In genomic region chr14:96042218-96042930, GRCh38 we compare ENCODE assay signal across 19 cellular contexts. TPM values are rescaled to one million over a fixed set of nuclear protein-coding genes. Genes with fewer than 3 reads are reported as not detected.
DNase-seq lines count a peak whose midpoint lies in the region; ATAC-seq and TF ChIP-seq lines count a peak whose summit lies in the region.
"Had no signal": no experiment of that assay in that cellular context is flagged by ENCODE, and none has a peak within 500 bp of the region (broad histone marks: within the 10 kb centered on the region; RNA-seq: fewer than 3 reads in every experiment).

No MANE protein-coding gene starts in this region.

- H3K27ac ChIP-seq in WERI-Rb-1 (no peak overlapping the region), smooth muscle cell (ENCODE audit: low read depth) (peak overlapping the region; percentile 81), transverse colon (no peak overlapping the region)
- H3K27ac ChIP-seq: ascending aorta, psoas muscle had no signal

- WGBS in smooth muscle cell (ENCODE audit: low lambda C conversion rate): 22% methylated on average over 4 of the region's 4 CpGs
- WGBS in transverse colon (ENCODE audit: low coverage in 1 of 2), 2 donors: 48% methylated on average over 4 of the region's 4 CpGs; no CpG with 5 or more reads in 1 of the 2 donors

- peaks cover 72% of the 10 kb centered on the region for H4K20me1 ChIP-seq in smooth muscle cell (ENCODE audit: low read depth)

- peaks cover 61% of the 10 kb centered on the region for H3K79me2 ChIP-seq in smooth muscle cell (ENCODE audit: low read depth)

- peaks cover 7% of the 10 kb centered on the region for H3F3A ChIP-seq in smooth muscle cell (ENCODE audit: low read depth)

- peaks cover 7% of the 10 kb centered on the region for H3K4me1 Mint-ChIP-seq in T-helper 2 cell treated with Interferon-gamma antibody and Interleukin-4, amounts not matched to agents 5 μg/mL and 100 μg/mL, for 36 hours (ENCODE audit: low read depth)

- no peak for ATAC-seq in GM19035 (IDR thresholded peaks at IDR 0.05; ENCODE audit: unreplicated experiment)
- ATAC-seq: GM12878; naive thymus-derived CD8-positive, alpha-beta T cell; psoas muscle had no signal

- H3K9me3 Mint-ChIP-seq in T-helper 2 cell treated with Interferon-gamma antibody and Interleukin-4, amounts not matched to agents 5 μg/mL and 100 μg/mL, for 36 hours: no peaks in the 10 kb centered on the region
- H3K9me3 Mint-ChIP-seq: CD8-positive, alpha-beta memory T cell had no signal

- H3K9ac ChIP-seq in smooth muscle cell (ENCODE audit: low read depth): no peak overlapping the region

- H2AFZ ChIP-seq in smooth muscle cell (ENCODE audit: low read depth): no peak overlapping the region

- no peak overlapping the region for H3K4me3 ChIP-seq in WERI-Rb-1 (ENCODE audit: low read depth, low read length)
- H3K4me3 ChIP-seq in fibroblast of the aortic adventitia (ENCODE audit: low read depth, low read length): no peak overlapping the region
- H3K4me3 ChIP-seq in smooth muscle cell: no peak overlapping the region
- H3K4me3 ChIP-seq in transverse colon: no peak overlapping the region
- H3K4me3 ChIP-seq: ascending aorta, GM12878, lung, psoas muscle had no signal

- in situ Hi-C loops in transverse colon (cut with MboI; ENCODE audit: low pct_ligation_motif_present in 1 of 4, low pct_unique_long_range_greater_than_20kb in 1 of 4, low sequenced_read_pairs in 3 of 4): no loop called here

- H3K9me3 ChIP-seq in WERI-Rb-1 (ENCODE audit: severe bottlenecking): no peaks in the 10 kb centered on the region
- H3K9me3 ChIP-seq in smooth muscle cell (replicated peaks; ENCODE audit: low read depth): no peaks in the 10 kb centered on the region
- H3K9me3 ChIP-seq in transverse colon: no peaks in the 10 kb centered on the region
- H3K9me3 ChIP-seq: ascending aorta had no signal

- peak; percentile 65 for DNase-seq in GM03348 (ENCODE audit: low spot score)
- DNase-seq in WERI-Rb-1: peak; percentile 57
- peak; percentile 71 for DNase-seq in fibroblast of the aortic adventitia (ENCODE audit: low read depth)
- DNase-seq in smooth muscle cell (lab: John Stamatoyannopoulos, UW; ENCODE audit: unreplicated experiment): no peak
- DNase-seq in T-helper 2 cell treated with Interferon-gamma antibody and Interleukin-4, amounts not matched to agents 5 μg/mL and 100 μg/mL, for 36 hours (ENCODE audit: low spot score): no peak
- no peak for DNase-seq in transverse colon
- DNase-seq: activated gamma-delta T cell; CD8-positive, alpha-beta memory T cell; GOT3; naive thymus-derived CD8-positive, alpha-beta T cell; NCI-H146; psoas muscle; SHP77; T-helper 2 cell; trophoblast cell had no signal

- H3K36me3 ChIP-seq in WERI-Rb-1: peaks cover 19% of the 10 kb centered on the region
- H3K36me3 ChIP-seq in smooth muscle cell (ENCODE audit: low read depth): no peaks in the 10 kb centered on the region
- no peaks in the 10 kb centered on the region for H3K36me3 ChIP-seq in transverse colon
- H3K36me3 ChIP-seq: ascending aorta had no signal

- no peak overlapping the region for H3K4me3 Mint-ChIP-seq in T-helper 2 cell treated with Interferon-gamma antibody and Interleukin-4, amounts not matched to agents 5 μg/mL and 100 μg/mL, for 36 hours

- peaks cover 42% of the 10 kb centered on the region for H3K27me3 Mint-ChIP-seq in T-helper 2 cell treated with Interferon-gamma antibody and Interleukin-4, amounts not matched to agents 5 μg/mL and 100 μg/mL, for 36 hours (ENCODE audit: low read depth)

- H3K27me3 ChIP-seq in WERI-Rb-1 (ENCODE audit: insufficient read depth, low read depth, severe bottlenecking): no peaks in the 10 kb centered on the region
- no peaks in the 10 kb centered on the region for H3K27me3 ChIP-seq in smooth muscle cell (ENCODE audit: low read depth)
- H3K27me3 ChIP-seq in transverse colon: peaks cover 39% of the 10 kb centered on the region
- H3K27me3 ChIP-seq: ascending aorta had no signal

- no peak for TF ChIP-seq POLR2A in transverse colon (IDR thresholded peaks at IDR 0.05)

- TF ChIP-seq CTCF in WERI-Rb-1 (IDR thresholded peaks at IDR 0.05; ENCODE audit: low read depth, low read length) (no peak), fibroblast of the aortic adventitia (IDR thresholded peaks at IDR 0.05; ENCODE audit: insufficient read depth, low read length) (no peak), smooth muscle cell (IDR thresholded peaks at IDR 0.05; ENCODE audit: borderline replicate concordance, insufficient read depth, poor library complexity, severe bottlenecking) (no peak), transverse colon (IDR thresholded peaks at IDR 0.05) (no peak)

- intact Hi-C loops in transverse colon (cut with DNase I; ENCODE audit: low total_unique reads): no loop called here

- TF ChIP-seq EP300 in transverse colon (IDR thresholded peaks at IDR 0.05; ENCODE audit: low read depth): no peak

- no peaks in the 10 kb centered on the region for H3K36me3 Mint-ChIP-seq in T-helper 2 cell treated with Interferon-gamma antibody and Interleukin-4, amounts not matched to agents 5 μg/mL and 100 μg/mL, for 36 hours (ENCODE audit: low read depth)
- H3K36me3 Mint-ChIP-seq: CD8-positive, alpha-beta memory T cell; naive thymus-derived CD8-positive, alpha-beta T cell had no signal

- peak overlapping the region; percentile 23 for H3K4me2 ChIP-seq in smooth muscle cell

- H3K27ac Mint-ChIP-seq in T-helper 2 cell treated with Interferon-gamma antibody and Interleukin-4, amounts not matched to agents 5 μg/mL and 100 μg/mL, for 36 hours: no peak overlapping the region
- H3K27ac Mint-ChIP-seq: CD8-positive, alpha-beta memory T cell; naive thymus-derived CD8-positive, alpha-beta T cell had no signal

- peaks cover 10% of the 10 kb centered on the region for H3K4me1 ChIP-seq in smooth muscle cell (ENCODE audit: low read depth)
- peaks cover 0 to 33% (median 14%) of the 10 kb centered on the region in 4 donors for H3K4me1 ChIP-seq in transverse colon

RNA-seq across cellular contexts. Expression of gene C14orf132, which starts 3.2 kb away (rescaled TPM):
- total RNA-seq in fibroblast of the aortic adventitia (ENCODE audit: low replicate concordance) (25.5 and 32.6 TPM in 2 replicates), smooth muscle cell (35.5 and 36.3 TPM in 2 replicates), transverse colon (1 to 10 TPM; 3.5 to 6.4 (median 5.0) TPM)
- polyA plus RNA-seq in smooth muscle cell: 23.9 and 38.0 TPM in 2 replicates

Comparison
In these comparisons a context has a peak if more than half of its experiments do, and no peak if none do; other contexts are left out.
1. DNase-seq: peak in GM03348 (single experiment), WERI-Rb-1 (single experiment) and fibroblast of the aortic adventitia (single experiment); none in smooth muscle cell (single experiment), T-helper 2 cell treated with Interferon-gamma antibody and Interleukin-4, amounts not matched to agents 5 μg/mL and 100 μg/mL, for 36 hours (single experiment) and transverse colon (single experiment).